ENCODE assay signal across 23 cellular contexts in genomic region chr7:70725448-70725847, GRCh38.
"Had no signal": no experiment of that assay in that cellular context is flagged by ENCODE, and none has a peak within 500 bp of the region (broad histone marks: within the 10 kb centered on the region; RNA-seq: fewer than 3 reads in every experiment).

No MANE protein-coding gene starts in this region.

- H3K27me3 Mint-ChIP-seq: stimulated activated naive CD8-positive, alpha-beta T cell treated with anti-CD3 and anti-CD28 coated beads, Interleukin-15, Interleukin-2, amounts not matched to agents 100 ng/mL and 50 ng/mL, for 24 hours had no signal

- H3K27me3 ChIP-seq: cardiac muscle cell, foreskin keratinocyte, left lung, ovary, right atrium auricular region, tibial artery had no signal

- H3K36me3 ChIP-seq: cardiac muscle cell, left lung, ovary, right atrium auricular region, tibial artery had no signal

- H3K27ac Mint-ChIP-seq: activated naive CD8-positive, alpha-beta T cell treated with anti-CD3 and anti-CD28 coated beads, Interleukin-2, amount 10 ng/mL, durations not matched to agents 7 days and 5 days; stimulated activated naive CD8-positive, alpha-beta T cell treated with anti-CD3 and anti-CD28 coated beads, Interleukin-15, Interleukin-2, amounts not matched to agents 100 ng/mL and 50 ng/mL, for 24 hours; T-helper 2 cell treated with Interferon-gamma antibody and Interleukin-4, amounts not matched to agents 5 μg/mL and 100 μg/mL, for 36 hours had no signal

- ATAC-seq: activated T-cell treated with anti-CD3 and anti-CD28 coated beads, Interleukin-2, amount 50 U/mL, for 4 hours; foreskin keratinocyte; left lung; natural killer cell had no signal

- DNase-seq: activated CD4-positive, alpha-beta T cell treated with anti-CD3 and anti-CD28 coated beads, Interleukin-2, amount 50 U/mL, for 48 hours; activated CD8-positive, alpha-beta memory T cell treated with anti-CD3 and anti-CD28 coated beads, Interleukin-2, amount 50 U/mL, for 48 hours; activated naive CD4-positive, alpha-beta T cell treated with Interleukin-2 at 50 U/mL for 16 hours; activated naive CD8-positive, alpha-beta T cell treated with anti-CD3 and anti-CD28 coated beads, Interleukin-2, amount 10 ng/mL, durations not matched to agents 7 days and 5 days; activated T-cell treated with anti-CD3 and anti-CD28 coated beads, Interleukin-2, amount 50 U/mL, for 4 hours; amygdala; erythroblast; foreskin keratinocyte; kidney; left lung; midbrain; natural killer cell; ovary; psoas muscle; stimulated activated CD4-positive, alpha-beta T cell treated with anti-CD3 and anti-CD28 coated beads, Interleukin-4, amount 100 ng/mL, for 24 hours; substantia nigra; tibial artery had no signal

- H3K27ac ChIP-seq: cardiac muscle cell, foreskin keratinocyte, left lung, ovary, psoas muscle, right atrium auricular region, tibial artery had no signal

- H3K4me1 Mint-ChIP-seq: activated naive CD8-positive, alpha-beta T cell treated with anti-CD3 and anti-CD28 coated beads, Interleukin-2, amount 10 ng/mL, durations not matched to agents 7 days and 5 days had no signal

- H3K36me3 Mint-ChIP-seq: activated naive CD8-positive, alpha-beta T cell treated with anti-CD3 and anti-CD28 coated beads, Interleukin-2, amount 10 ng/mL, durations not matched to agents 7 days and 5 days; natural killer cell had no signal

- H3K4me3 Mint-ChIP-seq: activated naive CD8-positive, alpha-beta T cell treated with anti-CD3 and anti-CD28 coated beads, Interleukin-2, amount 10 ng/mL, durations not matched to agents 7 days and 5 days; activated T-cell treated with anti-CD3 and anti-CD28 coated beads, Interleukin-2, amount 50 U/mL, for 4 hours; natural killer cell; stimulated activated naive CD8-positive, alpha-beta T cell treated with anti-CD3 and anti-CD28 coated beads, Interleukin-15, Interleukin-2, amounts not matched to agents 100 ng/mL and 50 ng/mL, for 24 hours; T-helper 2 cell treated with Interferon-gamma antibody and Interleukin-4, amounts not matched to agents 5 μg/mL and 100 μg/mL, for 36 hours had no signal

- FAIRE-seq: endometrium, kidney, TTC549 had no signal

- H3K4me3 ChIP-seq: cardiac muscle cell, left lung, ovary, psoas muscle, right atrium auricular region, tibial artery had no signal

- H3K9me3 ChIP-seq: left lung, ovary, psoas muscle, right atrium auricular region, tibial artery had no signal

- H3K9me3 Mint-ChIP-seq: natural killer cell had no signal

- H3K4me1 ChIP-seq: foreskin keratinocyte, right atrium auricular region had no signal
